9 cellular contexts compared by ENCODE assay signal in the genomic region with DNA sequence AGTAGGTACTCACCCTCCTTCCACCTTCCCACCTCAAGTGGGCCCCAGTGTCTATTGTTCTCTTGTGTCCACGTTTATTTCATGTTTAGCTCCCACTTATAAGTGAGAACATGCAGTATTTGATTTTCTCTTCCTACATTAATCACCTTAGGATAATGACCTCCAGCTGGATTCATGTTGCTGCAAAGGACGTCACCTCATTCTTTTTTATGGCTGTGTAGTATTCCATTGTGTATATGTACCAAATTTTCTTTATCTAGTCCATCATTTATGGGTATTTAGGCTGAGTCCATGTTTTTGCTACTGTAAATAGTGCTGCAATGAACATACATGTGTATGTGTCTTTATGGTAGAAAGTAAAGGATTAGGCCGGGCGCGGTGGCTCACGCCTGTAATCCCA. TPM values are rescaled to one million over a fixed set of nuclear protein-coding genes. Genes with fewer than 3 reads are reported as not detected.
"Had no signal": no experiment of that assay in that cellular context is flagged by ENCODE, and none has a peak within 500 bp of the region (broad histone marks: within the 10 kb centered on the region; RNA-seq: fewer than 3 reads in every experiment).

No MANE protein-coding gene starts in this region.

- H3K27ac ChIP-seq: HL-60, KMS-11 had no signal

- H3K9ac ChIP-seq: KMS-11 had no signal

- H3K4me2 ChIP-seq: KMS-11 had no signal

- ATAC-seq: HepG2 had no signal

- DNase-seq: IMR-90, Karpas-422, KBM-7, KG1 had no signal

- FAIRE-seq: HepG2, HTR-8/SVneo had no signal

RNA-seq across cellular contexts. Expression of a gene that starts 5.9 kb away (rescaled TPM):
- polyA plus RNA-seq: IgD-negative memory B cell had no signal
